In genomic region chr15:45163508-45163856, GRCh38 we compare ENCODE assay signal across 22 cellular contexts. TPM values are rescaled to one million over a fixed set of nuclear protein-coding genes. Genes with fewer than 3 reads are reported as not detected.
DNase-seq lines count a peak whose midpoint lies in the region; ATAC-seq, FAIRE-seq and TF ChIP-seq lines count a peak whose summit lies in the region.
"Had no signal": no experiment of that assay in that cellular context is flagged by ENCODE, and none has a peak within 500 bp of the region (broad histone marks: within the 10 kb centered on the region; RNA-seq: fewer than 3 reads in every experiment).

No MANE protein-coding gene starts in this region.

- H3K36me3 ChIP-seq in astrocyte (ENCODE audit: insufficient read depth, low read length) (no peaks in the 10 kb centered on the region), upper lobe of right lung (peaks cover 7% of the 10 kb centered on the region)
- H3K36me3 ChIP-seq: gastroesophageal sphincter, left ventricle myocardium inferior had no signal

- ATAC-seq in upper lobe of right lung (no peak), GM19324 (IDR thresholded peaks at IDR 0.05; ENCODE audit: low FRiP score, unreplicated experiment) (no peak)
- no peak for ATAC-seq in activated CD4-positive, CD25-positive, alpha-beta regulatory T cell treated with anti-CD3 and anti-CD28 coated beads, Interleukin-2, amount 50 U/mL, for 24 hours

- H3K79me2 ChIP-seq in astrocyte (ENCODE audit: insufficient read depth, low read length), result no peaks in the 10 kb centered on the region

- DNase-seq in astrocyte (ENCODE audit: low read depth) (no peak), epithelial cell of prostate (ENCODE audit: low read depth, low spot score) (no peak), neural crest cell (ENCODE audit: low read depth, low spot score) (no peak), upper lobe of right lung (no peak), Ammon's horn (ENCODE audit: low spot score) (no peak)
- DNase-seq: NCI-H510A had no signal

- no peak overlapping the region for H2AFZ ChIP-seq in astrocyte (ENCODE audit: low read depth, low read length)
- H2AFZ ChIP-seq: GM23338 had no signal

- no peaks in the 10 kb centered on the region for H3K27me3 ChIP-seq in astrocyte (ENCODE audit: insufficient read depth, low read length)
- H3K27me3 ChIP-seq in upper lobe of right lung, result no peaks in the 10 kb centered on the region
- H3K27me3 ChIP-seq: body of pancreas, gastroesophageal sphincter had no signal

- TF ChIP-seq CTCF in astrocyte (IDR thresholded peaks at IDR 0.05; ENCODE audit: insufficient read depth, low read depth, low read length) (no peak), neural crest cell (conservative IDR thresholded peaks at IDR 0.05) (no peak), upper lobe of right lung (IDR thresholded peaks at IDR 0.05) (no peak)

- H3K9ac ChIP-seq in astrocyte (ENCODE audit: low read length), result peak overlapping the region; percentile 53

- no peaks in the 10 kb centered on the region for H3K9me3 ChIP-seq in astrocyte (ENCODE audit: insufficient read depth, low read depth, low read length)
- H3K9me3 ChIP-seq in upper lobe of right lung, result no peaks in the 10 kb centered on the region
- H3K9me3 ChIP-seq: body of pancreas, gastroesophageal sphincter, left ventricle myocardium inferior, SK-N-SH had no signal

- H3K4me1 Mint-ChIP-seq in astrocyte (ENCODE audit: low read depth, unreplicated experiment) (peaks cover 11% of the 10 kb centered on the region), neural crest cell (peaks cover 30% of the 10 kb centered on the region)

- no peaks in the 10 kb centered on the region for H3K36me3 Mint-ChIP-seq in astrocyte (ENCODE audit: low read depth, unreplicated experiment)
- H3K36me3 Mint-ChIP-seq in neural crest cell (ENCODE audit: low read depth), result no peaks in the 10 kb centered on the region
- H3K36me3 Mint-ChIP-seq: immature natural killer cell, mesothelial cell of epicardium, naive B cell had no signal

- H3K4me3 ChIP-seq in astrocyte (ENCODE audit: insufficient read depth, low read depth, low read length), result no peak overlapping the region
- no peak overlapping the region for H3K4me3 ChIP-seq in upper lobe of right lung
- H3K4me3 ChIP-seq: body of pancreas, gastroesophageal sphincter, GM23338, left ventricle myocardium inferior had no signal

- H3K9me3 Mint-ChIP-seq in astrocyte (ENCODE audit: unreplicated experiment) (no peaks in the 10 kb centered on the region), neural crest cell (no peaks in the 10 kb centered on the region)
- H3K9me3 Mint-ChIP-seq: GM23338, immature natural killer cell, mesothelial cell of epicardium, naive B cell had no signal

- no peak overlapping the region for H3K4me3 Mint-ChIP-seq in astrocyte (ENCODE audit: unreplicated experiment)
- H3K4me3 Mint-ChIP-seq in neural crest cell, result peak overlapping the region; percentile 80
- H3K4me3 Mint-ChIP-seq: activated CD8-positive, alpha-beta T cell treated with anti-CD3 and anti-CD28 coated beads, Interleukin-2, amount 10 ng/mL, durations not matched to agents 7 days and 5 days; GM23338; immature natural killer cell; mesothelial cell of epicardium had no signal

- intact Hi-C loops in upper lobe of right lung (cut with DNase I), result no loop called here

- no peaks in the 10 kb centered on the region for H3K27me3 Mint-ChIP-seq in astrocyte (ENCODE audit: low read depth, unreplicated experiment)
- H3K27me3 Mint-ChIP-seq in neural crest cell (ENCODE audit: low read depth), result peaks cover 8% of the 10 kb centered on the region
- H3K27me3 Mint-ChIP-seq: naive B cell had no signal

- H3K4me1 ChIP-seq in astrocyte (ENCODE audit: insufficient read depth, low read length), result peaks cover 19% of the 10 kb centered on the region
- peaks cover 23% of the 10 kb centered on the region for H3K4me1 ChIP-seq in upper lobe of right lung

- H3K27ac ChIP-seq in astrocyte (ENCODE audit: low read depth, low read length) (no peak overlapping the region), epithelial cell of prostate (peak overlapping the region; percentile 89), upper lobe of right lung (peak overlapping the region; percentile 14)
- H3K27ac ChIP-seq: body of pancreas, gastroesophageal sphincter, left ventricle myocardium inferior had no signal

- FAIRE-seq in astrocyte (lab: Jason Lieb, UNC), result no peak
- FAIRE-seq: small intestine had no signal

- H3K4me2 ChIP-seq in astrocyte (ENCODE audit: low read length), result peak overlapping the region; percentile 59
- H3K4me2 ChIP-seq: GM23338 had no signal

- no peaks in the 10 kb centered on the region for H4K20me1 ChIP-seq in astrocyte (ENCODE audit: insufficient read depth, low read length)

- no peak overlapping the region for H3K27ac Mint-ChIP-seq in astrocyte (ENCODE audit: unreplicated experiment)
- H3K27ac Mint-ChIP-seq in neural crest cell (ENCODE audit: unreplicated experiment), result no peak overlapping the region
- H3K27ac Mint-ChIP-seq: activated CD8-positive, alpha-beta T cell treated with anti-CD3 and anti-CD28 coated beads, Interleukin-2, amount 10 ng/mL, durations not matched to agents 7 days and 5 days; GM23338 had no signal

RNA-seq across cellular contexts. Expression of gene SHF, which starts 24.3 kb away (rescaled TPM):
- 4.3 and 4.6 TPM in 2 replicates for total RNA-seq in astrocyte
- 55.0 and 59.0 TPM in 2 replicates for total RNA-seq in neural crest cell
- 7.1 TPM for total RNA-seq in upper lobe of right lung

RNA-seq across cellular contexts. Expression of gene DUOX1, which starts 33.7 kb away (rescaled TPM):
- 0.07 and 0.26 TPM in 2 replicates for total RNA-seq in astrocyte
- total RNA-seq in neural crest cell, result not detected in 2 replicates
- 327 TPM for total RNA-seq in upper lobe of right lung
- total RNA-seq: activated CD8-positive, alpha-beta T cell treated with anti-CD3 and anti-CD28 coated beads, Interleukin-2, amount 10 ng/mL, durations not matched to agents 7 days and 5 days; chondrocyte; osteocyte; T-helper 2 cell treated with Interferon-gamma antibody and Interleukin-4, amounts not matched to agents 100 ng/mL and 5 ng/mL, for 36 hours had no signal

RNA-seq across cellular contexts. Expression of gene DUOXA1, which starts 33.8 kb away (rescaled TPM):
- total RNA-seq in astrocyte, result 0.36 and 0.66 TPM in 2 replicates
- total RNA-seq in neural crest cell, result not detected in 2 replicates
- 138 TPM for total RNA-seq in upper lobe of right lung
- total RNA-seq: activated CD8-positive, alpha-beta T cell treated with anti-CD3 and anti-CD28 coated beads, Interleukin-2, amount 10 ng/mL, durations not matched to agents 7 days and 5 days; body of pancreas; GM23338; LHCN-M2; osteocyte; T-helper 2 cell treated with Interferon-gamma antibody and Interleukin-4, amounts not matched to agents 100 ng/mL and 5 ng/mL, for 36 hours had no signal

RNA-seq across cellular contexts. Expression of gene DUOXA2, which starts 49.4 kb away (rescaled TPM):
- total RNA-seq in astrocyte, result not detected in 2 replicates
- total RNA-seq in neural crest cell, result not detected in 2 replicates
- not detected for total RNA-seq in upper lobe of right lung
- total RNA-seq: activated CD8-positive, alpha-beta T cell treated with anti-CD3 and anti-CD28 coated beads, Interleukin-2, amount 10 ng/mL, durations not matched to agents 7 days and 5 days; body of pancreas; chondrocyte; GM23338; left ventricle myocardium inferior; LHCN-M2; mesothelial cell of epicardium; osteocyte; T-helper 2 cell treated with Interferon-gamma antibody and Interleukin-4, amounts not matched to agents 100 ng/mL and 5 ng/mL, for 36 hours had no signal

RNA-seq across cellular contexts. Expression of gene DUOX2, which starts 49.5 kb away (rescaled TPM):
- total RNA-seq in astrocyte (0.14 and 0.70 TPM in 2 replicates), neural crest cell (0.02 TPM in 1 of 2 replicates, not detected in the other), upper lobe of right lung (3.8 TPM)
- total RNA-seq: activated CD8-positive, alpha-beta T cell treated with anti-CD3 and anti-CD28 coated beads, Interleukin-2, amount 10 ng/mL, durations not matched to agents 7 days and 5 days; chondrocyte; GM23338; LHCN-M2; osteocyte; T-helper 2 cell treated with Interferon-gamma antibody and Interleukin-4, amounts not matched to agents 100 ng/mL and 5 ng/mL, for 36 hours had no signal

Comparison
In these comparisons a context has a peak if more than half of its experiments do, and no peak if none do; other contexts are left out.
1. RNA of gene DUOX1, which starts 33.7 kb away (total RNA-seq): 327 TPM in upper lobe of right lung (single experiment); 0.07 to 0.26 TPM in astrocyte and not detected in neural crest cell; every median in the first group is over 100 times any median in the second.
2. RNA of gene DUOXA1, which starts 33.8 kb away (total RNA-seq): 138 TPM in upper lobe of right lung (single experiment); 0.36 to 0.66 TPM in astrocyte and not detected in neural crest cell; every median in the first group is over 10 times any median in the second.